8 cellular contexts compared by ENCODE assay signal in the genomic region with DNA sequence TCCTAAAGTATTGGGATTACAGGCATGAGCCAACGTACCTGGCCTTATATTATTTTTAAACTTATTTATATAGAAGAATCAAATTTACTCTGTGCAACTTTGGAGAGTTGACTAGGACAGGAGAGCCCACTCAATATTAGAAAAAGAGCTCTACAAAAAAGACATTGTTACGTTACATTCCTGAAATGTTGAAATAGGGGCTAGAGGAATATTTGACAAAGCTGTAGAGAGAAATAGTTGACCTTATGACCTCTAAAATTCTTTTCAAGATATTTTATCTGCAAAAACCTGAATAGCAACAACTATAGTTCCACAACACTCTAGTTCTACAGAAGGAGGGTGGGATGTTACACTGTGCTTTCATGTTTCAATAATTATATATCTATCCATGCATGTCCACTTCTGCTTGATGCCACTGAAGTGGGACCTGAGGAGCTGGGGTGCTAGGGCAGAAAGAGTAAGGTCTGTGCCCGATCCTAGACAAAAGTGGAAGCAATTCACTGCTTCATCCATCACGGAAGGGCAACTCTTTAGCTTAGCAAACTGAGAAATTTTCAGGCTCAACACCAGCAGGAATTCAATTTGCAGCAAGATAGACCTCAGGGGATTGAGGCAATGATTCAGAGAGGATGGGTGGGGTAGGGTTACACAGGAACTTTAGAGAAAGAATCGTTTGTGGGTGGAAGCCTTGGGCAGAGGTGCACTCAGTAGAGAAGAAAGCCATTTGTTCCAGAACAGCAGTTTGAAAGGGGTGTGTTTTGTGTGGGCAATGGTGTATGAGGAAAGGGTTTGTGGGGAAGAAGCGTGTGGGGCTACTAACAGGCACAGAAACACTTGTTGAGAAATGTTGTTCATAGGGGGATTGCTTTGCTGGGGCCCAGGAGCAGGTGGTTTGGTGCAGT.
DNase-seq lines count a peak whose midpoint lies in the region; ATAC-seq and TF ChIP-seq lines count a peak whose summit lies in the region.

No MANE protein-coding gene starts in this region.

- no peak overlapping the region for H3K4me3 ChIP-seq in RWPE2 (ENCODE audit: severe bottlenecking)

- no peaks in the 10 kb centered on the region for H3K27me3 ChIP-seq in RWPE2 (ENCODE audit: insufficient read depth, poor library complexity, severe bottlenecking)

- H3K27ac ChIP-seq in RWPE2 (ENCODE audit: poor library complexity, severe bottlenecking), result no peak overlapping the region
- no peak overlapping the region for H3K27ac ChIP-seq in caudate nucleus (ENCODE audit: low read depth, low read length)

- no peaks in the 10 kb centered on the region for H3K36me3 ChIP-seq in RWPE2 (ENCODE audit: low read depth)

- H3K9me3 ChIP-seq in RWPE2 (ENCODE audit: severe bottlenecking), result no peaks in the 10 kb centered on the region

- ATAC-seq in GM21717 (IDR thresholded peaks at IDR 0.05; ENCODE audit: unreplicated experiment) (peak; percentile 34), RWPE2 (ENCODE audit: low read depth) (peak; percentile 91), HG03095 (IDR thresholded peaks at IDR 0.05; ENCODE audit: unreplicated experiment) (no peak), GM18520 (IDR thresholded peaks at IDR 0.05; ENCODE audit: unreplicated experiment) (no peak)

- DNase-seq in ELR (ENCODE audit: low read depth) (peak; percentile 33), RWPE2 (ENCODE audit: low spot score) (no peak), kidney glomerular epithelial cell (lab: John Stamatoyannopoulos, UW) (peak; percentile 23), NCI-H1694 (lab: John Stamatoyannopoulos, UW) (no peak), caudate nucleus (lab: John Stamatoyannopoulos, UW) (no peak)

- TF ChIP-seq CTCF in RWPE2 (IDR thresholded peaks at IDR 0.05; ENCODE audit: poor library complexity, severe bottlenecking), result no peak

- H3K4me1 ChIP-seq in RWPE2 (ENCODE audit: insufficient read depth, poor library complexity, severe bottlenecking), result peaks cover 10% of the 10 kb centered on the region

Comparison
In these comparisons a context has a peak if more than half of its experiments do, and no peak if none do; other contexts are left out.
1. DNase-seq: peak in ELR (single experiment) and kidney glomerular epithelial cell (single experiment); none in RWPE2 (single experiment), NCI-H1694 (single experiment) and caudate nucleus (0 of 61).
2. ATAC-seq: peak in GM21717 (single experiment) and RWPE2 (single experiment); none in HG03095 (single experiment) and GM18520 (single experiment).